In genomic region chr10:17200885-17201164, GRCh38 we compare ENCODE assay signal across 8 cellular contexts. TPM values are rescaled to one million over a fixed set of nuclear protein-coding genes. Genes with fewer than 3 reads are reported as not detected.
DNase-seq lines count a peak whose midpoint lies in the region; ATAC-seq, FAIRE-seq and TF ChIP-seq lines count a peak whose summit lies in the region.

No MANE protein-coding gene starts in this region.

- peak overlapping the region; percentile 83 for H3K4me3 ChIP-seq in CD8-positive, alpha-beta T cell (ENCODE audit: low read depth, low read length)
- peak overlapping the region; percentile 61 for H3K4me3 ChIP-seq in RWPE2 (ENCODE audit: severe bottlenecking)

- H3K4me3 Mint-ChIP-seq in CD8-positive, alpha-beta T cell: peak overlapping the region; percentile 98
- H3K4me3 Mint-ChIP-seq in stimulated activated naive CD8-positive, alpha-beta T cell treated with anti-CD3 and anti-CD28 coated beads, Interleukin-15, amount 100 ng/mL, for 72 hours: peak overlapping the region; percentile 89 to 91

- TF ChIP-seq CTCF in CD8-positive, alpha-beta T cell (IDR thresholded peaks at IDR 0.05): no peak
- TF ChIP-seq CTCF in RWPE2 (IDR thresholded peaks at IDR 0.05; ENCODE audit: poor library complexity, severe bottlenecking): peak; percentile 18

- no peaks in the 10 kb centered on the region for H3K9me3 Mint-ChIP-seq in CD8-positive, alpha-beta T cell
- no peaks in the 10 kb centered on the region for H3K9me3 Mint-ChIP-seq in stimulated activated naive CD8-positive, alpha-beta T cell treated with anti-CD3 and anti-CD28 coated beads, Interleukin-15, amount 100 ng/mL, for 72 hours

- peaks cover 32% of the 10 kb centered on the region for H3K4me1 Mint-ChIP-seq in CD8-positive, alpha-beta T cell (ENCODE audit: low read depth)
- H3K4me1 Mint-ChIP-seq in stimulated activated naive CD8-positive, alpha-beta T cell treated with anti-CD3 and anti-CD28 coated beads, Interleukin-15, amount 100 ng/mL, for 72 hours: peaks cover 62% of the 10 kb centered on the region

- no peaks in the 10 kb centered on the region for H3K36me3 ChIP-seq in CD8-positive, alpha-beta T cell (ENCODE audit: insufficient read depth, low read length)
- no peaks in the 10 kb centered on the region for H3K36me3 ChIP-seq in RWPE2 (ENCODE audit: low read depth)

- POLR2A ChIA-PET in CD8-positive, alpha-beta T cell (lab: Charles Lee): interaction anchor here (0.7 to 5.8 kb wide), 7 partner anchors 12 to 389 kb away, joined by 3 to 111 read pairs (median 3); partner anchors contain the start of genes RSU1 and VIM

- peaks cover 19% of the 10 kb centered on the region for H3K4me1 ChIP-seq in CD8-positive, alpha-beta T cell (ENCODE audit: insufficient read depth, low read length)
- H3K4me1 ChIP-seq in RWPE2 (ENCODE audit: insufficient read depth, poor library complexity, severe bottlenecking): peaks cover 12% of the 10 kb centered on the region

- H3K27me3 Mint-ChIP-seq in CD8-positive, alpha-beta T cell (ENCODE audit: low read depth): no peaks in the 10 kb centered on the region
- no peaks in the 10 kb centered on the region for H3K27me3 Mint-ChIP-seq in stimulated activated naive CD8-positive, alpha-beta T cell treated with anti-CD3 and anti-CD28 coated beads, Interleukin-15, amount 100 ng/mL, for 72 hours

- ATAC-seq in CD8-positive, alpha-beta T cell: peak; percentile 43
- peak; percentile 34 for ATAC-seq in HG03175 (IDR thresholded peaks at IDR 0.05; ENCODE audit: unreplicated experiment)
- ATAC-seq in RWPE2 (ENCODE audit: low read depth): peak; percentile 8; the same call in 1 of the 3 replicates
- ATAC-seq in stimulated activated naive CD8-positive, alpha-beta T cell treated with anti-CD3 and anti-CD28 coated beads, Interleukin-15, amount 100 ng/mL, for 72 hours: peak; percentile 48

- peaks cover 8% of the 10 kb centered on the region for H3K36me3 Mint-ChIP-seq in CD8-positive, alpha-beta T cell

- H3K27me3 ChIP-seq in CD8-positive, alpha-beta T cell (ENCODE audit: insufficient read depth, low read length): no peaks in the 10 kb centered on the region
- H3K27me3 ChIP-seq in RWPE2 (ENCODE audit: insufficient read depth, poor library complexity, severe bottlenecking): no peaks in the 10 kb centered on the region

- CTCF ChIA-PET in CD8-positive, alpha-beta T cell (lab: Charles Lee): interaction anchor here (1.0 to 4.4 kb wide), 7 partner anchors 9 to 356 kb away, joined by 3 to 22 read pairs (median 5); partner anchors contain the start of gene VIM

- no peaks in the 10 kb centered on the region for H3K9me3 ChIP-seq in CD8-positive, alpha-beta T cell (ENCODE audit: low read length)
- no peaks in the 10 kb centered on the region for H3K9me3 ChIP-seq in RWPE2 (ENCODE audit: severe bottlenecking)

- FAIRE-seq in GM19239 (lab: Jason Lieb, UNC): peak; percentile 79

- DNase-seq in CD8-positive, alpha-beta T cell: peak in 4 of 7 experiments; percentile 10 to 48 (median 38)
- peak; percentile 15 for DNase-seq in GM19239 (ENCODE audit: insufficient read length, low spot score)
- DNase-seq in RWPE2 (ENCODE audit: low spot score): no peak
- peak; percentile 46 for DNase-seq in central memory CD4-positive, alpha-beta T cell
- peak; percentile 68 for DNase-seq in kidney tubule cell (ENCODE audit: low spot score)
- DNase-seq in stimulated activated naive CD8-positive, alpha-beta T cell treated with anti-CD3 and anti-CD28 coated beads, Interleukin-15, amount 100 ng/mL, for 72 hours: no peak
- DNase-seq in HK-2 (ENCODE audit: unreplicated experiment): no peak

- intact Hi-C loops in CD8-positive, alpha-beta T cell (cut with DNase I, micrococcal nuclease): loop anchor here (1.0 to 10.0 kb wide), 5 partner anchors 29 to 1454 kb away; partner anchors contain the start of genes ARL5B (in 1 of the 2), NSUN6 (in 1 of the 2) and RSU1 (in 1 of the 2)

- peak overlapping the region; percentile 92 for H3K27ac ChIP-seq in CD8-positive, alpha-beta T cell (ENCODE audit: low read depth, low read length)
- H3K27ac ChIP-seq in RWPE2 (ENCODE audit: poor library complexity, severe bottlenecking): peak overlapping the region; percentile 59

- peak overlapping the region; percentile 97 for H3K27ac Mint-ChIP-seq in CD8-positive, alpha-beta T cell
- H3K27ac Mint-ChIP-seq in stimulated activated naive CD8-positive, alpha-beta T cell treated with anti-CD3 and anti-CD28 coated beads, Interleukin-15, amount 100 ng/mL, for 72 hours: peak overlapping the region; percentile 98 to 99

RNA-seq across cellular contexts. Expression of gene TRDMT1, which starts 0.6 kb away (rescaled TPM):
- 10 to 100 TPM; 10.4 to 11.7 TPM for total RNA-seq in CD8-positive, alpha-beta T cell

RNA-seq across cellular contexts. Expression of gene VIM, which starts 27.2 kb away (rescaled TPM):
- total RNA-seq in CD8-positive, alpha-beta T cell: 100 to 1,000 TPM; 776 to 783 TPM

Comparison
In these comparisons a context has a peak if more than half of its experiments do, and no peak if none do; other contexts are left out.
1. DNase-seq: peak in CD8-positive, alpha-beta T cell (4 of 7), GM19239 (single experiment), central memory CD4-positive, alpha-beta T cell (single experiment) and kidney tubule cell (single experiment); none in RWPE2 (single experiment), stimulated activated naive CD8-positive, alpha-beta T cell treated with anti-CD3 and anti-CD28 coated beads, Interleukin-15, amount 100 ng/mL, for 72 hours (0 of 2) and HK-2 (single experiment).
2. Peak in every context shown above with its lines, with median percentiles within 50 percentile points of each other: ATAC-seq.